Comparison of ENCODE assay signal across 14 cellular contexts in the genomic region with DNA sequence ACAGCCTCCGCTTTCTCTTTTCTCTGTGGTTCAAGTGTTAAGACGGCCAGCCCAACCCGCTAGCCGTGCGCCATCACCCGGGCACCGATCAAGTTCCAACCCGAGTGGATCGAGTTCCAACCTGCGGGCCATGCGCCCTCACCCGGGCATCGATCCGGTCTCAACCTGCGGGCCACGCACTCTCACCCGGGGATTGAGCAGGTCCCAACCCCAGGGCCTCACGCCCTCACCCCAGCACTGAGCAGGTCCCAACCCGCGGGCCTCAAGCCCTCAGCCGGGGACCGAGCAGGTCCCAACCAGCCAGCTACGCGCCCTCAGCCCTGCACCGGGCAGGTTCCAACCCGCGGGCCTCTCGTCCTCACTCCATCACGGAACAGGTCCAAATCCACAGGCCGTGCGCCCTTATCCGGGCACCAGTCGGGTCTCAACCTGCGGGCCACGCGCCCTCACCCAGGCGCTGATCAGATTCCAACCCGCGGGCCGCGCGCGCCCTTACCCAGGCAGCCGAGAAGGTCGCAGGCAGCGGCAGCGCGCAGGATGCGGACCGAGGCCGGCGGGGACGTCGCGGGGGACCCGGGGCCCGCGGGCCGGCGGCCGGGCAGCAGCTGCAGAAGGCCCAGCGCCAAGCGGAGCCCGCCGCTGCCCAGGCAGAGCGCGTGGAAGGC. TPM values are rescaled to one million over a fixed set of nuclear protein-coding genes. Genes with fewer than 3 reads are reported as not detected.
DNase-seq lines count a peak whose midpoint lies in the region; ATAC-seq and TF ChIP-seq lines count a peak whose summit lies in the region.
"Had no signal": no experiment of that assay in that cellular context is flagged by ENCODE, and none has a peak within 500 bp of the region (broad histone marks: within the 10 kb centered on the region; RNA-seq: fewer than 3 reads in every experiment).

No MANE protein-coding gene starts in this region.

- WGBS in ectodermal cell, 2 experiments: 19 to 20% methylated on average over 67 of the region's 67 CpGs

- H3K27ac ChIP-seq in ectodermal cell (ENCODE audit: insufficient read depth, low read depth, low read length, poor library complexity, severe bottlenecking) (no peak overlapping the region), parathyroid adenoma (no peak overlapping the region)
- H3K27ac ChIP-seq: body of pancreas, right lobe of liver had no signal

- H3K4me2 ChIP-seq in parathyroid adenoma (ENCODE audit: low read length): no peak overlapping the region

- DNase-seq in H7 (peak; percentile 89), glomerular visceral epithelial cell (ENCODE audit: extremely low spot score) (no peak), hippocampal formation (lab: John Stamatoyannopoulos, UW) (no peak)
- DNase-seq: activated T-cell treated with anti-CD3 and anti-CD28 coated beads for 4 hours; body of pancreas; immature natural killer cell; NCI-H1436; right lobe of liver; stimulated activated naive CD8-positive, alpha-beta T cell treated with anti-CD3 and anti-CD28 coated beads, Interleukin-15, amount 100 ng/mL, for 72 hours had no signal

- H3K9me3 ChIP-seq in ectodermal cell (ENCODE audit: control insufficient read depth, low read length) (no peaks in the 10 kb centered on the region), iPS-18c (ENCODE audit: control insufficient read depth, insufficient read depth, low read length) (peaks cover 14% of the 10 kb centered on the region), parathyroid adenoma (ENCODE audit: control insufficient read depth, low read length) (no peaks in the 10 kb centered on the region)
- H3K9me3 ChIP-seq: body of pancreas, right lobe of liver had no signal

- H3K4me3 ChIP-seq in H7 (ENCODE audit: insufficient read depth, low read depth, low read length): peak overlapping the region; percentile 60
- H3K4me3 ChIP-seq in ectodermal cell (ENCODE audit: insufficient read depth, low read depth, low read length): peak overlapping the region; percentile 20
- H3K4me3 ChIP-seq in iPS-18c (ENCODE audit: insufficient read depth, low read depth, low read length): peak overlapping the region; percentile 38
- H3K4me3 ChIP-seq in parathyroid adenoma (ENCODE audit: low read depth, low read length): no peak overlapping the region
- H3K4me3 ChIP-seq: body of pancreas, right lobe of liver had no signal

- H3K4me1 ChIP-seq in ectodermal cell (ENCODE audit: control insufficient read depth, insufficient read depth, low read length) (peaks cover 6% of the 10 kb centered on the region), parathyroid adenoma (no peaks in the 10 kb centered on the region)
- H3K4me1 ChIP-seq: body of pancreas, right lobe of liver had no signal

- H3K27me3 ChIP-seq in H7 (ENCODE audit: control insufficient read depth, insufficient read depth, low read length) (no peaks in the 10 kb centered on the region; the same call in 1 of the 2 replicates), ectodermal cell (ENCODE audit: control insufficient read depth, insufficient read depth, low read length, poor library complexity, severe bottlenecking) (peaks cover 6% of the 10 kb centered on the region), parathyroid adenoma (ENCODE audit: control insufficient read depth, insufficient read depth, low read length) (no peaks in the 10 kb centered on the region)
- H3K27me3 ChIP-seq: body of pancreas had no signal

- no peaks in the 10 kb centered on the region for H3K36me3 ChIP-seq in H7 (replicated peaks; ENCODE audit: control insufficient read depth, insufficient read depth, low read length)
- H3K36me3 ChIP-seq in ectodermal cell (ENCODE audit: control insufficient read depth, insufficient read depth, low read length): no peaks in the 10 kb centered on the region
- no peaks in the 10 kb centered on the region for H3K36me3 ChIP-seq in parathyroid adenoma (ENCODE audit: control insufficient read depth, insufficient read depth, low read length)
- H3K36me3 ChIP-seq: right lobe of liver had no signal

- ATAC-seq in GM21360 (IDR thresholded peaks at IDR 0.05; ENCODE audit: unreplicated experiment) (no peak), GM21390 (IDR thresholded peaks at IDR 0.05; ENCODE audit: unreplicated experiment) (no peak)
- ATAC-seq: body of pancreas; stimulated activated naive CD8-positive, alpha-beta T cell treated with anti-CD3 and anti-CD28 coated beads, Interleukin-15, amount 100 ng/mL, for 72 hours had no signal

- H2AFZ ChIP-seq in parathyroid adenoma: peak overlapping the region; percentile 33

- no peak overlapping the region for H3K9ac ChIP-seq in parathyroid adenoma

- H3K79me2 ChIP-seq in parathyroid adenoma: no peaks in the 10 kb centered on the region

- no peak for TF ChIP-seq CTCF in parathyroid adenoma (IDR thresholded peaks at IDR 0.05)

RNA-seq across cellular contexts. Expression of gene GPR143, which starts 0.4 kb away (rescaled TPM):
- 29.6 and 32.1 TPM in 2 replicates for total RNA-seq in H7 (2014; rRNA removed; shearing (Covaris generic))
- polyA plus RNA-seq in ectodermal cell (2013, experiment 1 of 4): 15.5 TPM
- polyA plus RNA-seq in ectodermal cell (2013, experiment 2 of 4): 14.7 TPM
- polyA plus RNA-seq in ectodermal cell (2013, experiment 3 of 4): 10.5 TPM
- 12.3 TPM for polyA plus RNA-seq in ectodermal cell (2013, experiment 4 of 4)

RNA-seq across cellular contexts. Expression of gene SHROOM2, which starts 21.0 kb away (rescaled TPM):
- 22.9 and 24.1 TPM in 2 replicates for total RNA-seq in H7 (2014; rRNA removed; shearing (Covaris generic))
- polyA plus RNA-seq in ectodermal cell (2013, experiment 1 of 4): 15.0 TPM
- 18.7 TPM for polyA plus RNA-seq in ectodermal cell (2013, experiment 2 of 4)
- polyA plus RNA-seq in ectodermal cell (2013, experiment 3 of 4): 13.6 TPM
- 12.7 TPM for polyA plus RNA-seq in ectodermal cell (2013, experiment 4 of 4)
- polyA plus RNA-seq: immature natural killer cell had no signal
